28 cellular contexts compared by ENCODE assay signal in the genomic region with DNA sequence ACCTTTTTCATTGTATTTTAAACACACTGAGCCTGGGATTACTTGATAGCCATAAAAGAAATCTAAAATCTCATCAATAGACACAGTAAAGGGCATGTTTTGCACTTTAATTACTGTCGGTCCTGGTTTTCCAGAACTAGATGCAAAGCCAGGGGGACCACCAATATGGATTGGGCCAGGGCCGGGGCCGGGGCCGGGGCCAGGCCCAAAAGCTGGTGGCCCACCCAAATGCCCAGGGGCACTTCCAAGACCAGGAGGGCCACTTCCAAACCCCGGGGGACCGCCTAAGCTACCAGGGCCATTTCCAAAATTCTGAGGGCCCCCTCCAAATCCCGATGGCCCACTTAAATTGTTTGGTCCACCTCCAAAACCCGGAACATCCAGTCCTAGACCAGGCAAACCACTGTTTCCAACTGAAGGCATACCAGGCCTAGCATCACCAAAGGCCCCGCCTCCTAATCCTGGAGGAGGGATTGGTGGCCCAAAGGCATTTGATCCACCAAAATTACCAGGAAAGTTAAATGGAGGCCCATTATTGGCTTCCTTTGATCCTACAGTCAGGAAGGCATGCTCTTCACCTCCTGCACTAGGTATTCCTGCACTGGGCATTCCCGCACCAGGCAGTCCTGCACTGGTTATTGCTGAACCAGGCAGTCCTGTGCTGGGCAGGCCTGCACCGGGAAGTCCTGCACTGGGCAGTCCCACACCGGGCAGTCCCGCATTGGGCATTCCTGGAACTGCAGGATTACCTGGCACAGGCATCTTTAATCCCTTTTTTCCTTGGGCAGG. TPM values are rescaled to one million over a fixed set of nuclear protein-coding genes. Genes with fewer than 3 reads are reported as not detected.
DNase-seq lines count a peak whose midpoint lies in the region; ATAC-seq, FAIRE-seq and TF ChIP-seq lines count a peak whose summit lies in the region.
"Had no signal": no experiment of that assay in that cellular context is flagged by ENCODE, and none has a peak within 500 bp of the region (broad histone marks: within the 10 kb centered on the region; RNA-seq: fewer than 3 reads in every experiment).

No MANE protein-coding gene starts in this region.

- H3K9ac ChIP-seq in endothelial cell of umbilical vein (replicated peaks; ENCODE audit: extremely low read depth, insufficient read depth, low read length): no peak overlapping the region

- 97% methylated on average over 13 of the region's 13 CpGs for WGBS in right cardiac atrium

- CTCF ChIA-PET in endothelial cell of umbilical vein (lab: Charles Lee): interaction anchor here (1.2 to 1.7 kb wide), 2 partner anchors 9 to 34 kb away, joined by 3 to 5 read pairs; no protein-coding TSS in a partner anchor

- no peak for DNase-seq in right cardiac atrium
- DNase-seq in left ventricle myocardium inferior: no peak
- no peak for DNase-seq in endothelial cell of umbilical vein (ENCODE audit: low read depth, low spot score)
- no peak for DNase-seq in NCI-H1694 (lab: John Stamatoyannopoulos, UW)
- DNase-seq: activated naive CD4-positive, alpha-beta T cell; Calu3; DMS79; effector memory CD4-positive, alpha-beta T cell; GF-D8; glutamatergic neuron; H7; left colon; NCI-H1436; NCI-H2081 treated with DMSO at 0.1 percent for 48 hours; NCI-H2227 treated with DMSO at 0.1 percent for 48 hours; NCI-H526; pancreas; stimulated activated naive CD4-positive, alpha-beta T cell had no signal

- no peaks in the 10 kb centered on the region for H3K9me3 ChIP-seq in right cardiac atrium (ENCODE audit: control insufficient read depth, low read length)
- H3K9me3 ChIP-seq in left ventricle myocardium inferior (replicated peaks): no peaks in the 10 kb centered on the region
- H3K9me3 ChIP-seq in endothelial cell of umbilical vein (replicated peaks; ENCODE audit: control insufficient read depth, insufficient read depth, low read length): no peaks in the 10 kb centered on the region
- H3K9me3 ChIP-seq: pancreas had no signal

- peaks cover 16% of the 10 kb centered on the region for H4K20me1 ChIP-seq in endothelial cell of umbilical vein (replicated peaks; ENCODE audit: control insufficient read depth, extremely low read depth, insufficient read depth, low read length)

- TF ChIP-seq POLR2A in endothelial cell of umbilical vein (IDR thresholded peaks at IDR 0.05; ENCODE audit: low read depth, low read length): peak; percentile 54

- H3K27ac ChIP-seq in right cardiac atrium (ENCODE audit: low read length) (no peak overlapping the region), left ventricle myocardium inferior (replicated peaks) (no peak overlapping the region), endothelial cell of umbilical vein (ENCODE audit: insufficient read depth, low read depth, low read length) (no peak overlapping the region)
- H3K27ac ChIP-seq: coronary artery, HL-60, pancreas, skin epidermis had no signal

- no peak for FAIRE-seq in endothelial cell of umbilical vein (lab: Jason Lieb, UNC)
- FAIRE-seq: A204.1, GM18507, GM19239, pancreas had no signal

- intact Hi-C loops in right cardiac atrium (cut with DNase I) (no loop called here), left ventricle myocardium inferior (cut with micrococcal nuclease) (no loop called here), endothelial cell of umbilical vein (cut with micrococcal nuclease) (no loop called here)

- POLR2A ChIA-PET in endothelial cell of umbilical vein (lab: Charles Lee): no interaction called here

- H3K4me2 ChIP-seq in endothelial cell of umbilical vein (ENCODE audit: insufficient read depth, low read length): no peak overlapping the region

- H2AFZ ChIP-seq in endothelial cell of umbilical vein (ENCODE audit: low read depth, low read length): no peak overlapping the region

- no TSS peak for BruUV-seq in endothelial cell of umbilical vein (replicated peaks; lab: Mats Ljungman, UMichigan)

- H3K9me1 ChIP-seq in endothelial cell of umbilical vein (replicated peaks; ENCODE audit: control insufficient read depth, extremely low read depth, insufficient read depth, low read length): no peaks in the 10 kb centered on the region

- H3K79me2 ChIP-seq in endothelial cell of umbilical vein (ENCODE audit: control insufficient read depth, insufficient read depth, low read length): peaks cover 97% of the 10 kb centered on the region

- TF ChIP-seq CTCF in left ventricle myocardium inferior (IDR thresholded peaks at IDR 0.05; ENCODE audit: borderline replicate concordance): no peak
- no peak for TF ChIP-seq CTCF in endothelial cell of umbilical vein (IDR thresholded peaks at IDR 0.05; ENCODE audit: extremely low read depth in 1 of 2, insufficient read depth in 1 of 2, low read depth in 1 of 2, low read length in 2 of 2)

- H3K36me3 ChIP-seq in left ventricle myocardium inferior: peaks cover 27% of the 10 kb centered on the region
- peaks cover 21 to 24% of the 10 kb centered on the region in 2 experiments for H3K36me3 ChIP-seq in endothelial cell of umbilical vein (ENCODE audit: control insufficient read depth in 2 of 2, extremely low read depth in 1 of 2, insufficient read depth in 2 of 2, low read length in 2 of 2)

- H3K4me3 ChIP-seq in right cardiac atrium (ENCODE audit: low read length) (no peak overlapping the region), left ventricle myocardium inferior (no peak overlapping the region), endothelial cell of umbilical vein (replicated peaks in 1 of 3; ENCODE audit: insufficient read depth in 1 of 3, low read depth in 1 of 3, low read length in 3 of 3) (no peak overlapping the region)
- H3K4me3 ChIP-seq: coronary artery, pancreas, skin epidermis had no signal

- ATAC-seq in right cardiac atrium: peak; percentile 11 to 41
- ATAC-seq in GM21576 (IDR thresholded peaks at IDR 0.05; ENCODE audit: unreplicated experiment): no peak
- no peak for ATAC-seq in HG03175 (IDR thresholded peaks at IDR 0.05; ENCODE audit: unreplicated experiment)
- ATAC-seq: left colon, pancreas, Right ventricle myocardium inferior, SK-N-SH treated with all-trans-retinoic acid at 6 μM for 48 hours had no signal

- dilution Hi-C loops in endothelial cell of umbilical vein (cut with MboI; ENCODE audit: extremely low pct_ligation_motif_present, low sequenced_read_pairs): no loop called here

- H3K4me1 ChIP-seq in right cardiac atrium (ENCODE audit: control insufficient read depth, insufficient read depth, low read length) (peaks cover 5% of the 10 kb centered on the region), left ventricle myocardium inferior (peaks cover 70% of the 10 kb centered on the region), endothelial cell of umbilical vein (ENCODE audit: control insufficient read depth, extremely low read depth, insufficient read depth, low read length) (no peaks in the 10 kb centered on the region)

- H3K27me3 ChIP-seq in right cardiac atrium (ENCODE audit: control insufficient read depth, insufficient read depth): no peaks in the 10 kb centered on the region
- H3K27me3 ChIP-seq in left ventricle myocardium inferior (ENCODE audit: low read depth): no peaks in the 10 kb centered on the region
- no peaks in the 10 kb centered on the region for H3K27me3 ChIP-seq in endothelial cell of umbilical vein (ENCODE audit: control insufficient read depth in 2 of 2, insufficient read depth in 2 of 2, low read length in 2 of 2)
- H3K27me3 ChIP-seq: pancreas had no signal

RNA-seq across cellular contexts. Expression of gene CPNE1, which starts 11.9 kb away (rescaled TPM):
- total RNA-seq in right cardiac atrium (10 to 100 TPM; 67.5 to 82.7 (median 77.9) TPM), left ventricle myocardium inferior (47.3 TPM), endothelial cell of umbilical vein (239 and 244 TPM in 2 replicates)
- polyA plus RNA-seq in right cardiac atrium (63.2 TPM), endothelial cell of umbilical vein (316 and 368 TPM in 2 replicates)
- polyA plus RNA-seq in endothelial cell of umbilical vein (2011; cell fraction: cytosol; rRNA removed): 163 and 198 TPM in 2 replicates
- 494 and 508 TPM in 2 replicates for polyA plus RNA-seq in endothelial cell of umbilical vein (2011; cell fraction: nucleus; rRNA removed)
- 149 and 157 TPM in 2 replicates for polyA plus RNA-seq in endothelial cell of umbilical vein (2012)
- 228 and 246 TPM in 2 replicates for polyA minus RNA-seq in endothelial cell of umbilical vein
- polyA minus RNA-seq in endothelial cell of umbilical vein (2011; cell fraction: cytosol; rRNA and poly(A)+ RNA removed): 196 TPM
- 128 and 147 TPM in 2 replicates for polyA minus RNA-seq in endothelial cell of umbilical vein (2011; cell fraction: nucleus; rRNA and poly(A)+ RNA removed)

RNA-seq across cellular contexts. Expression of gene RBM12, which starts 11.9 kb away (rescaled TPM):
- total RNA-seq in right cardiac atrium (10 to 100 TPM; 46.1 to 59.1 (median 53.6) TPM), left ventricle myocardium inferior (46.2 TPM), endothelial cell of umbilical vein (98.0 and 105 TPM in 2 replicates)
- polyA plus RNA-seq in right cardiac atrium (8.7 TPM), endothelial cell of umbilical vein (120 and 121 TPM in 2 replicates)
- polyA plus RNA-seq in endothelial cell of umbilical vein (2011; cell fraction: cytosol; rRNA removed): 55.0 and 62.6 TPM in 2 replicates
- 104 and 125 TPM in 2 replicates for polyA plus RNA-seq in endothelial cell of umbilical vein (2011; cell fraction: nucleus; rRNA removed)
- polyA plus RNA-seq in endothelial cell of umbilical vein (2012): 62.3 and 68.2 TPM in 2 replicates
- 334 and 392 TPM in 2 replicates for polyA minus RNA-seq in endothelial cell of umbilical vein
- polyA minus RNA-seq in endothelial cell of umbilical vein (2011; cell fraction: cytosol; rRNA and poly(A)+ RNA removed): 75.2 TPM
- polyA minus RNA-seq in endothelial cell of umbilical vein (2011; cell fraction: nucleus; rRNA and poly(A)+ RNA removed): 129 and 133 TPM in 2 replicates

RNA-seq across cellular contexts. Expression of gene SPAG4, which starts 37.2 kb away (rescaled TPM):
- total RNA-seq in right cardiac atrium (1 to 10 TPM; 3.7 to 5.0 (median 4.4) TPM), left ventricle myocardium inferior (2.3 TPM), endothelial cell of umbilical vein (3.7 and 7.2 TPM in 2 replicates)
- polyA plus RNA-seq in right cardiac atrium (6.7 TPM), endothelial cell of umbilical vein (9.5 and 12.3 TPM in 2 replicates)
- 4.9 and 7.4 TPM in 2 replicates for polyA plus RNA-seq in endothelial cell of umbilical vein (2011; cell fraction: cytosol; rRNA removed)
- polyA plus RNA-seq in endothelial cell of umbilical vein (2011; cell fraction: nucleus; rRNA removed): 13.4 and 16.8 TPM in 2 replicates
- polyA plus RNA-seq in endothelial cell of umbilical vein (2012): 4.2 and 8.0 TPM in 2 replicates
- polyA minus RNA-seq in endothelial cell of umbilical vein: 3.6 and 4.4 TPM in 2 replicates
- polyA minus RNA-seq in endothelial cell of umbilical vein (2011; cell fraction: cytosol; rRNA and poly(A)+ RNA removed): 1.5 TPM
- 0.87 and 2.8 TPM in 2 replicates for polyA minus RNA-seq in endothelial cell of umbilical vein (2011; cell fraction: nucleus; rRNA and poly(A)+ RNA removed)

RNA-seq across cellular contexts. Expression of gene NFS1, which starts 46.3 kb away (rescaled TPM):
- 10 to 100 TPM; 29.2 to 41.7 (median 35.2) TPM for total RNA-seq in right cardiac atrium
- 36.5 TPM for polyA plus RNA-seq in right cardiac atrium
- total RNA-seq in left ventricle myocardium inferior: 60.8 TPM
- total RNA-seq in endothelial cell of umbilical vein: 24.0 and 25.1 TPM in 2 replicates
- 28.4 and 36.5 TPM in 2 replicates for polyA plus RNA-seq in endothelial cell of umbilical vein
- 27.0 and 32.3 TPM in 2 replicates for polyA plus RNA-seq in endothelial cell of umbilical vein (2011; cell fraction: cytosol; rRNA removed)
- polyA plus RNA-seq in endothelial cell of umbilical vein (2011; cell fraction: nucleus; rRNA removed): 36.6 and 50.5 TPM in 2 replicates
- polyA plus RNA-seq in endothelial cell of umbilical vein (2012): 27.7 and 29.1 TPM in 2 replicates
- polyA minus RNA-seq in endothelial cell of umbilical vein: 21.1 and 28.2 TPM in 2 replicates
- 50.7 TPM for polyA minus RNA-seq in endothelial cell of umbilical vein (2011; cell fraction: cytosol; rRNA and poly(A)+ RNA removed)
- 11.0 and 19.1 TPM in 2 replicates for polyA minus RNA-seq in endothelial cell of umbilical vein (2011; cell fraction: nucleus; rRNA and poly(A)+ RNA removed)

RNA-seq across cellular contexts. Expression of gene ROMO1, which starts 46.4 kb away (rescaled TPM):
- total RNA-seq in right cardiac atrium (100 to 1,000 TPM; 156 to 187 (median 168) TPM), left ventricle myocardium inferior (210 TPM), endothelial cell of umbilical vein (169 and 174 TPM in 2 replicates)
- polyA plus RNA-seq in right cardiac atrium (379 TPM), endothelial cell of umbilical vein (845 and 1,099 TPM in 2 replicates)
- 690 and 833 TPM in 2 replicates for polyA plus RNA-seq in endothelial cell of umbilical vein (2011; cell fraction: cytosol; rRNA removed)
- polyA plus RNA-seq in endothelial cell of umbilical vein (2011; cell fraction: nucleus; rRNA removed): 165 and 175 TPM in 2 replicates
- polyA plus RNA-seq in endothelial cell of umbilical vein (2012): 286 and 288 TPM in 2 replicates
- 52.6 and 65.2 TPM in 2 replicates for polyA minus RNA-seq in endothelial cell of umbilical vein
- polyA minus RNA-seq in endothelial cell of umbilical vein (2011; cell fraction: cytosol; rRNA and poly(A)+ RNA removed): 112 TPM
- polyA minus RNA-seq in endothelial cell of umbilical vein (2011; cell fraction: nucleus; rRNA and poly(A)+ RNA removed): 7.5 and 22.1 TPM in 2 replicates

Comparison
In these comparisons a context has a peak if more than half of its experiments do, and no peak if none do; other contexts are left out.
1. ATAC-seq: peak in right cardiac atrium (2 of 2); none in GM21576 (single experiment) and HG03175 (single experiment).